In the genomic region with DNA sequence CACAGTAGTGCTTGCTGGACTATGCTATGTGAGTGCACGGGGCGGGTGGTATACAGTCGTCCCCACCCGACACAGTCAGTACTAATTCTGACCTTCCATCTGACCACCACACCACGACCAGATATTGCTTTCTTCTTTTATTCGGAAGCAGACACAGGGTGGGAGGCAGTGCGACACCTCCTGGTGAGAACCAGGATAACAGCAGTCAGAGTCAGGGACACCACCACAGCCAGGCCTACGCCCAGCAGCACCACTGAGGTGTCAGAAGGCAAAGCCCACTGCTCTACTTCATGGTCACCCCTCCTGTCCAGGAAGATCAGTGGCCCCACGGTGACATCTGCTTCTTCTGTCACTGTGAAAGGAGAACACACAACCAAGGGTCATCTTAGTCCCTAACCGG, we compare ENCODE assay signal across 7 cellular contexts. TPM values are rescaled to one million over a fixed set of nuclear protein-coding genes. Genes with fewer than 3 reads are reported as not detected.
DNase-seq lines count a peak whose midpoint lies in the region; ATAC-seq and TF ChIP-seq lines count a peak whose summit lies in the region.
"Not testable (repeated sequence)": the region's sequence is repeated elsewhere in the genome, so short reads cannot be mapped to it uniquely, and the experiment has no call there.

No MANE protein-coding gene starts in this region.

- not testable (repeated sequence) for H3K27ac ChIP-seq in right cardiac atrium (ENCODE audit: low read length)

- DNase-seq in activated naive CD8-positive, alpha-beta T cell treated with anti-CD3 and anti-CD28 coated beads, Interleukin-2, amount 50 U/mL, for 24 hours; right cardiac atrium; omental fat pad (ENCODE audit: low spot score): not testable (repeated sequence)

- not testable (repeated sequence) for H3K27me3 Mint-ChIP-seq in activated naive CD8-positive, alpha-beta T cell treated with anti-CD3 and anti-CD28 coated beads, Interleukin-2, amount 50 U/mL, for 24 hours

- H3K4me3 ChIP-seq in right cardiac atrium (ENCODE audit: low read length): not testable (repeated sequence)

- H3K4me1 ChIP-seq in right cardiac atrium (ENCODE audit: control insufficient read depth, insufficient read depth, low read length): not testable (repeated sequence)

- not testable (repeated sequence) for H3K27ac Mint-ChIP-seq in activated naive CD8-positive, alpha-beta T cell treated with anti-CD3 and anti-CD28 coated beads, Interleukin-2, amount 50 U/mL, for 24 hours

- H3K27me3 ChIP-seq in right cardiac atrium (ENCODE audit: control insufficient read depth, insufficient read depth): not testable (repeated sequence)

- 53% methylated on average over 2 of the region's 10 CpGs for WGBS in right cardiac atrium

- H3K9me3 Mint-ChIP-seq in activated naive CD8-positive, alpha-beta T cell treated with anti-CD3 and anti-CD28 coated beads, Interleukin-2, amount 50 U/mL, for 24 hours: not testable (repeated sequence)

- peaks cover 25% of the 10 kb centered on the region for H3K4me1 Mint-ChIP-seq in activated naive CD8-positive, alpha-beta T cell treated with anti-CD3 and anti-CD28 coated beads, Interleukin-2, amount 50 U/mL, for 24 hours

- H3K9me3 ChIP-seq in right cardiac atrium (ENCODE audit: control insufficient read depth, low read length): not testable (repeated sequence)

- not testable (repeated sequence) for H3K4me3 Mint-ChIP-seq in activated naive CD8-positive, alpha-beta T cell treated with anti-CD3 and anti-CD28 coated beads, Interleukin-2, amount 50 U/mL, for 24 hours

- ATAC-seq in GM18858 (IDR thresholded peaks at IDR 0.05; ENCODE audit: unreplicated experiment) (peak; percentile 36), GM21576 (IDR thresholded peaks at IDR 0.05; ENCODE audit: unreplicated experiment) (peak; percentile 36), HG03095 (IDR thresholded peaks at IDR 0.05; ENCODE audit: unreplicated experiment) (peak; percentile 36), SK-N-SH treated with all-trans-retinoic acid at 6 μM for 48 hours (peak; percentile 41), right cardiac atrium (peak; percentile 19 to 47), omental fat pad (ENCODE audit: low FRiP score) (peak; percentile 38)
- ATAC-seq in activated naive CD8-positive, alpha-beta T cell treated with anti-CD3 and anti-CD28 coated beads, Interleukin-2, amount 50 U/mL, for 24 hours: peak; percentile 45

- intact Hi-C loops in right cardiac atrium (cut with DNase I): not testable (repeated sequence)

- not testable (repeated sequence) for H3K36me3 Mint-ChIP-seq in activated naive CD8-positive, alpha-beta T cell treated with anti-CD3 and anti-CD28 coated beads, Interleukin-2, amount 50 U/mL, for 24 hours (ENCODE audit: low read depth)

- not testable (repeated sequence) for TF ChIP-seq CTCF in omental fat pad (IDR thresholded peaks at IDR 0.05)

RNA-seq across cellular contexts. Expression of a gene that starts 17.2 kb away (rescaled TPM):
- total RNA-seq in right cardiac atrium (10 to 100 TPM in 1 of 4 donors, 1 to 10 TPM in 3; 7.0 to 14.8 (median 7.3) TPM), omental fat pad (10 to 100 TPM in 1 of 4 donors, 1 to 10 TPM in 3; 5.2 to 14.3 (median 7.7) TPM)
- 13.3 TPM for polyA plus RNA-seq in right cardiac atrium
